In genomic region chr19:33064778-33065550, GRCh38 we compare ENCODE assay signal across 8 cellular contexts. TPM values are rescaled to one million over a fixed set of nuclear protein-coding genes. Genes with fewer than 3 reads are reported as not detected.
DNase-seq lines count a peak whose midpoint lies in the region; ATAC-seq and TF ChIP-seq lines count a peak whose summit lies in the region.

RHPN2 (minus strand) TSS chr19:33064888; CDS start chr19:33064852, 36 bp downstream.

- H3K4me1 Mint-ChIP-seq in activated CD4-positive, alpha-beta memory T cell treated with anti-CD3 and anti-CD28 coated beads, Interleukin-2, amount 10 ng/mL, durations not matched to agents 7 days and 5 days, result peaks cover 6% of the 10 kb centered on the region
- H3K4me1 Mint-ChIP-seq in endothelial cell (ENCODE audit: unreplicated experiment), result no peaks in the 10 kb centered on the region
- peaks cover 11% of the 10 kb centered on the region for H3K4me1 Mint-ChIP-seq in stimulated activated memory B cell treated with anti-CD40 and anti-IgM and Interleukin-4, amounts not matched to agents 10 μg/mL and 1 μg/mL and 100 μg/mL, for 72 hours

- DNase-seq in NCI-H2107 (lab: John Stamatoyannopoulos, UW) (peak; percentile 48), NCI-H2107 treated with DMSO at 0.1 percent for 48 hours (lab: John Stamatoyannopoulos, UW; ENCODE audit: unreplicated experiment) (no peak), NCI-H526 (lab: John Stamatoyannopoulos, UW) (peak; percentile 46 to 94), endothelial cell (ENCODE audit: low spot score) (peak; percentile 37)
- peak; percentile 56 for DNase-seq in activated CD4-positive, alpha-beta memory T cell treated with anti-CD3 and anti-CD28 coated beads, Interleukin-2, amount 10 ng/mL, durations not matched to agents 7 days and 5 days

- peaks cover 4 to 15% of the 10 kb centered on the region in 2 donors for H3K4me1 ChIP-seq in mucosa of rectum (ENCODE audit: control insufficient read depth in 2 of 2, insufficient read depth in 2 of 2, low read length in 2 of 2)

- peaks cover 27% of the 10 kb centered on the region for H3K27me3 Mint-ChIP-seq in activated CD4-positive, alpha-beta memory T cell treated with anti-CD3 and anti-CD28 coated beads, Interleukin-2, amount 10 ng/mL, durations not matched to agents 7 days and 5 days
- H3K27me3 Mint-ChIP-seq in endothelial cell (ENCODE audit: unreplicated experiment), result peaks cover 5% of the 10 kb centered on the region
- peaks cover 11% of the 10 kb centered on the region for H3K27me3 Mint-ChIP-seq in stimulated activated memory B cell treated with anti-CD40 and anti-IgM and Interleukin-4, amounts not matched to agents 10 μg/mL and 1 μg/mL and 100 μg/mL, for 72 hours

- H3K27me3 ChIP-seq in mucosa of rectum (ENCODE audit: control insufficient read depth in 2 of 2, insufficient read depth in 2 of 2, low read length in 2 of 2), result no peaks in the 10 kb centered on the region

- no peak within 1 kb of the TSS for H3K27ac Mint-ChIP-seq in activated CD4-positive, alpha-beta memory T cell treated with anti-CD3 and anti-CD28 coated beads, Interleukin-2, amount 10 ng/mL, durations not matched to agents 7 days and 5 days
- H3K27ac Mint-ChIP-seq in endothelial cell (ENCODE audit: unreplicated experiment), result no peak within 1 kb of the TSS
- H3K27ac Mint-ChIP-seq in stimulated activated memory B cell treated with anti-CD40 and anti-IgM and Interleukin-4, amounts not matched to agents 10 μg/mL and 1 μg/mL and 100 μg/mL, for 72 hours, result peak within 1 kb of the TSS; percentile 27

- no peak for TF ChIP-seq CTCF in endothelial cell (IDR thresholded peaks at IDR 0.05; ENCODE audit: unreplicated experiment)

- no peaks in the 10 kb centered on the region for H3K36me3 Mint-ChIP-seq in activated CD4-positive, alpha-beta memory T cell treated with anti-CD3 and anti-CD28 coated beads, Interleukin-2, amount 10 ng/mL, durations not matched to agents 7 days and 5 days (ENCODE audit: low read depth)
- H3K36me3 Mint-ChIP-seq in endothelial cell (ENCODE audit: low read depth, unreplicated experiment), result no peaks in the 10 kb centered on the region
- no peaks in the 10 kb centered on the region for H3K36me3 Mint-ChIP-seq in stimulated activated memory B cell treated with anti-CD40 and anti-IgM and Interleukin-4, amounts not matched to agents 10 μg/mL and 1 μg/mL and 100 μg/mL, for 72 hours

- peak; percentile 73 for ATAC-seq in HG02981 (IDR thresholded peaks at IDR 0.05; ENCODE audit: unreplicated experiment)
- ATAC-seq in stimulated activated memory B cell treated with anti-CD40 and anti-IgM and Interleukin-4, amounts not matched to agents 10 μg/mL and 1 μg/mL and 100 μg/mL, for 72 hours, result peak; percentile 90

- peak within 1 kb of the TSS; percentile 87 to 89 for H3K27ac ChIP-seq in mucosa of rectum (ENCODE audit: low read depth in 2 of 2, low read length in 2 of 2)

- H3K9ac ChIP-seq in mucosa of rectum (ENCODE audit: low read depth in 1 of 2, low read length in 2 of 2), result peak within 1 kb of the TSS; percentile 79 to 91

- H3K9me3 ChIP-seq in mucosa of rectum (ENCODE audit: control insufficient read depth in 2 of 2, low read length in 2 of 2), result no peaks in the 10 kb centered on the region

- H3K9me3 Mint-ChIP-seq in activated CD4-positive, alpha-beta memory T cell treated with anti-CD3 and anti-CD28 coated beads, Interleukin-2, amount 10 ng/mL, durations not matched to agents 7 days and 5 days, result no peaks in the 10 kb centered on the region
- H3K9me3 Mint-ChIP-seq in endothelial cell (ENCODE audit: unreplicated experiment), result no peaks in the 10 kb centered on the region
- no peaks in the 10 kb centered on the region for H3K9me3 Mint-ChIP-seq in stimulated activated memory B cell treated with anti-CD40 and anti-IgM and Interleukin-4, amounts not matched to agents 10 μg/mL and 1 μg/mL and 100 μg/mL, for 72 hours

- H3K4me3 Mint-ChIP-seq in activated CD4-positive, alpha-beta memory T cell treated with anti-CD3 and anti-CD28 coated beads, Interleukin-2, amount 10 ng/mL, durations not matched to agents 7 days and 5 days, result peak within 1 kb of the TSS; percentile 55
- H3K4me3 Mint-ChIP-seq in endothelial cell (ENCODE audit: unreplicated experiment), result peak within 1 kb of the TSS; percentile 79
- peak within 1 kb of the TSS; percentile 80 for H3K4me3 Mint-ChIP-seq in stimulated activated memory B cell treated with anti-CD40 and anti-IgM and Interleukin-4, amounts not matched to agents 10 μg/mL and 1 μg/mL and 100 μg/mL, for 72 hours

- POLR2A ChIA-PET in activated CD4-positive, alpha-beta memory T cell treated with anti-CD3 and anti-CD28 coated beads, Interleukin-2, amount 10 ng/mL, durations not matched to agents 7 days and 5 days (lab: Charles Lee), result no interaction called here

- no peaks in the 10 kb centered on the region for H3K36me3 ChIP-seq in mucosa of rectum (ENCODE audit: control insufficient read depth in 2 of 2, insufficient read depth in 2 of 2, low read length in 2 of 2)

- peak within 1 kb of the TSS; percentile 76 to 80 for H3K4me3 ChIP-seq in mucosa of rectum (ENCODE audit: low read length in 2 of 2)

- CTCF ChIA-PET in activated CD4-positive, alpha-beta memory T cell treated with anti-CD3 and anti-CD28 coated beads, Interleukin-2, amount 10 ng/mL, durations not matched to agents 7 days and 5 days (lab: Charles Lee), result no interaction called here

RNA-seq across cellular contexts. Expression of gene RHPN2, which starts in this region (rescaled TPM):
- total RNA-seq in activated CD4-positive, alpha-beta memory T cell treated with anti-CD3 and anti-CD28 coated beads, Interleukin-2, amount 10 ng/mL, durations not matched to agents 7 days and 5 days, result 1 to 10 TPM in 1 of 2 experiments, under 1 TPM in 1; 0.70 to 1.2 TPM
- total RNA-seq in endothelial cell (ENCODE audit: unreplicated experiment), result 4.5 TPM
